16 cellular contexts compared by ENCODE assay signal in the genomic region with DNA sequence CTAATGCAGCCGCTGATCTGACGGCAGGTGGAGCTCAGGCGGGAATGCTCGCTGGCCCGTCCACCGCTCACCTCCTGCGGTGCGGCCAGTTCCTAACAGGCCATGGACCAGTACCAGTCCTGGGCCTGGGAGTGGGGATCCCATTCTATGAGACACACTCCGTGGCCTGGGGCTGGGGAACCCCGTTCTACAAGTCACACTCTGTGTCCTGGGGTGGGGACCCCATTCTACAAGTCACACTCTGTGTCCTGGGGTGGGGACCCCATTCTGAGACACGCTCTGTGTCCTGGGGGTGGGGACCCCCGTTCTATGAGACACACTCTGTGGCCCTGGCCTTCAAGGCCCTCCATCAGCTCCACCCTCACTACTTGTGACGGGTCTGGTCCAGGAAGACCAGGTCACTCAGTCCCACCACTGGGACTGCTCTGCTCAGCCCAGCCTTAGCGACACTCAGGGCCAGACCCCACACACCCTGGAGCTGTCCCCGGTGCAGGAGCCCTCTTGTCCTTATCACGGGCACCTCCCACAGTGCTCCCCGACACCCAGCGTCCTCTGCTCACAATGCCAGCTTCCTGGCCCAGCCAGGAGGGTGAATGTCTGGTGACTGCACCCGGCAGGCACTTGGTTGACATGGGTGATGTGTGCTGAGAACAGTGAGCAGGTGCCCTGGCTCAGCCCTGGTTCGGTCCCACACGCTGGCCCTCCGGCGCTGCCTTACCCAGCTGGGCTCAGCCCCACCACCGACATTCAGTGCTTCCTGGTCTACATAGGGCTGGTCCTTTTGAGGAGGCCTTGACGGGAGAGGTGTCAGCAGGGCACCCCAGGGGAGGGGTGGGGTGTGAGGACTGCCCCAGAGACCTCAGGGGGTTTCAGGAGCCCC.
A peak's percentile ranks its signal among the peaks of the same experiment; 100 is the strongest.
DNase-seq lines count a peak whose midpoint lies in the region; ATAC-seq and TF ChIP-seq lines count a peak whose summit lies in the region.
"Had no signal": no experiment of that assay in that cellular context is flagged by ENCODE, and none has a peak within 500 bp of the region (broad histone marks: within the 10 kb centered on the region; RNA-seq: fewer than 3 reads in every experiment).

No MANE protein-coding gene starts in this region.

- peaks cover 21% of the 10 kb centered on the region for H3K4me1 Mint-ChIP-seq in endodermal cell

- no peaks in the 10 kb centered on the region for H3K9me3 Mint-ChIP-seq in endodermal cell
- H3K9me3 Mint-ChIP-seq: brain; dendritic cell treated with granulocyte-macrophage colony-stimulating factor and Interleukin-4, amounts not matched to agents 40 ng/mL and 50 ng/mL, for 4 days had no signal

- CTCF ChIA-PET in SK-N-SH (lab: Yijun Ruan, JAX), result interaction anchor here (0.7 to 1.3 kb wide), 4 partner anchors 24 to 201 kb away, joined by 3 to 4 read pairs (median 3); no protein-coding TSS in a partner anchor

- POLR2A ChIA-PET in SK-N-SH (lab: Yijun Ruan, JAX), result no interaction called here

- WGBS in SK-N-SH (ENCODE audit: low lambda C conversion rate), result 93% methylated on average over 23 of the region's 25 CpGs
- WGBS in endodermal cell (ENCODE audit: insufficient coverage in 1 of 2, insufficient read length in 1 of 2), 2 experiments, result 94 to 97% methylated on average over 14 to 25 of the region's 25 CpGs

- H3F3A ChIP-seq in SK-N-SH (replicated peaks; ENCODE audit: insufficient read depth), result no peaks in the 10 kb centered on the region

- H3K9me3 ChIP-seq in SK-N-SH (no peaks in the 10 kb centered on the region), endodermal cell (ENCODE audit: control insufficient read depth, low read length) (no peaks in the 10 kb centered on the region)
- H3K9me3 ChIP-seq: upper lobe of left lung had no signal

- no peaks in the 10 kb centered on the region for H3K27me3 ChIP-seq in SK-N-SH (ENCODE audit: insufficient read depth)
- H3K27me3 ChIP-seq in endodermal cell (ENCODE audit: control insufficient read depth, insufficient read depth, low read length, poor library complexity, severe bottlenecking), result no peaks in the 10 kb centered on the region
- H3K27me3 ChIP-seq: upper lobe of left lung had no signal

- H4K20me1 ChIP-seq in SK-N-SH (ENCODE audit: insufficient read depth), result no peaks in the 10 kb centered on the region

- no peak for TF ChIP-seq RAD21 in SK-N-SH (IDR thresholded peaks at IDR 0.05; ENCODE audit: low read length)

- H3K27ac ChIP-seq in SK-N-SH (ENCODE audit: low read depth in 2 of 2, low read length in 1 of 2), result no peak overlapping the region
- no peak overlapping the region for H3K27ac ChIP-seq in endodermal cell (ENCODE audit: low read depth, low read length)
- H3K27ac ChIP-seq: 22Rv1, C4-2B, upper lobe of left lung had no signal

- no peak overlapping the region for H3K4me3 Mint-ChIP-seq in endodermal cell
- H3K4me3 Mint-ChIP-seq: activated naive CD8-positive, alpha-beta T cell; brain; dendritic cell treated with granulocyte-macrophage colony-stimulating factor and Interleukin-4, amounts not matched to agents 40 ng/mL and 50 ng/mL, for 4 days had no signal

- TF ChIP-seq CTCF in SK-N-SH (IDR thresholded peaks at IDR 0.05) (no peak), endodermal cell (conservative IDR thresholded peaks at IDR 0.05) (no peak)

- no peak for TF ChIP-seq EP300 in SK-N-SH (IDR thresholded peaks at IDR 0.05; ENCODE audit: borderline replicate concordance in 1 of 2, low read depth in 1 of 2, low read length in 1 of 2)

- no peaks in the 10 kb centered on the region for H3K9me2 ChIP-seq in SK-N-SH

- no peak overlapping the region for H3K27ac Mint-ChIP-seq in endodermal cell
- H3K27ac Mint-ChIP-seq: activated naive CD8-positive, alpha-beta T cell; dendritic cell treated with granulocyte-macrophage colony-stimulating factor and Interleukin-4, amounts not matched to agents 40 ng/mL and 50 ng/mL, for 4 days had no signal

- ATAC-seq in SK-N-SH treated with all-trans-retinoic acid at 6 μM for 48 hours (no peak), HG02870 (IDR thresholded peaks at IDR 0.05; ENCODE audit: unreplicated experiment) (no peak)
- ATAC-seq: stimulated activated naive CD8-positive, alpha-beta T cell treated with anti-CD3 and anti-CD28 coated beads, Interleukin-15, Interleukin-2, amounts not matched to agents 100 U/mL and 50 U/mL, for 24 hours had no signal

- H3K79me2 ChIP-seq in SK-N-SH (ENCODE audit: insufficient read depth), result no peaks in the 10 kb centered on the region

- peaks cover 7% of the 10 kb centered on the region for H3K27me3 Mint-ChIP-seq in endodermal cell (ENCODE audit: insufficient read depth)
- H3K27me3 Mint-ChIP-seq: activated naive CD8-positive, alpha-beta T cell; brain had no signal

- no peak overlapping the region for H3K4me2 ChIP-seq in SK-N-SH

- peaks cover 0 to 3% of the 10 kb centered on the region in 2 experiments; a peak in 2 of 4 replicates for H3K4me1 ChIP-seq in SK-N-SH (ENCODE audit: control insufficient read depth in 1 of 2, insufficient read depth in 2 of 2, low read depth in 1 of 2, low read length in 1 of 2)
- no peaks in the 10 kb centered on the region for H3K4me1 ChIP-seq in endodermal cell (ENCODE audit: control insufficient read depth, insufficient read depth, low read length)

- intact Hi-C loops in posterior vena cava (cut with DNase I), result no loop called here

- H3K4me3 ChIP-seq in SK-N-SH (ENCODE audit: low read depth in 2 of 2, low read length in 1 of 2) (no peak overlapping the region), endodermal cell (ENCODE audit: low read length) (no peak overlapping the region)
- H3K4me3 ChIP-seq: upper lobe of left lung had no signal

- H3K9ac ChIP-seq in SK-N-SH (no peak overlapping the region), endodermal cell (ENCODE audit: extremely low read depth, low read length, poor library complexity, severe bottlenecking) (no peak overlapping the region)

- H3K36me3 ChIP-seq in SK-N-SH (replicated peaks in 1 of 2; ENCODE audit: control insufficient read depth in 1 of 2, insufficient read depth in 2 of 2, low read length in 1 of 2), result peaks cover 0 to 79% of the 10 kb centered on the region in 2 experiments
- peaks cover 25% of the 10 kb centered on the region for H3K36me3 ChIP-seq in endodermal cell (ENCODE audit: control insufficient read depth, insufficient read depth, low read length)

- peaks cover 48% of the 10 kb centered on the region for H3K36me3 Mint-ChIP-seq in endodermal cell (ENCODE audit: low read depth)
- H3K36me3 Mint-ChIP-seq: activated naive CD8-positive, alpha-beta T cell had no signal

- H2AFZ ChIP-seq in SK-N-SH (ENCODE audit: low read depth), result no peak overlapping the region

- DNase-seq in SK-N-SH (peak; percentile 39), HuH-7 (ENCODE audit: low spot score) (peak; percentile 3), endodermal cell (peak; percentile 50), posterior vena cava (ENCODE audit: low spot score) (peak; percentile 67), COR-L47 (lab: John Stamatoyannopoulos, UW) (no peak), SW 1271 (lab: John Stamatoyannopoulos, UW) (no peak)
- DNase-seq: activated CD4-positive, alpha-beta T cell treated with anti-CD3 and anti-CD28 coated beads for 4 hours; stimulated activated naive CD8-positive, alpha-beta T cell treated with anti-CD3 and anti-CD28 coated beads, Interleukin-15, Interleukin-2, amounts not matched to agents 100 U/mL and 50 U/mL, for 24 hours had no signal

TF ChIP-seq in SK-N-SH, 30 proteins besides CTCF, POLR2A, EP300 and RAD21 (continues in another document):
- TF ChIP-seq NFIC (IDR thresholded peaks at IDR 0.05; ENCODE audit: borderline replicate concordance) (no peak), TEAD4 (IDR thresholded peaks at IDR 0.05; ENCODE audit: borderline replicate concordance, insufficient read depth) (no peak), TAF1 (IDR thresholded peaks at IDR 0.05; ENCODE audit: borderline replicate concordance, low read depth, low read length) (no peak), JUND (IDR thresholded peaks at IDR 0.05) (no peak), TCF12 (IDR thresholded peaks at IDR 0.05) (no peak), SIN3A (IDR thresholded peaks at IDR 0.05; ENCODE audit: borderline replicate concordance, low read depth, low read length) (no peak)
- TF ChIP-seq, protein P1, sequence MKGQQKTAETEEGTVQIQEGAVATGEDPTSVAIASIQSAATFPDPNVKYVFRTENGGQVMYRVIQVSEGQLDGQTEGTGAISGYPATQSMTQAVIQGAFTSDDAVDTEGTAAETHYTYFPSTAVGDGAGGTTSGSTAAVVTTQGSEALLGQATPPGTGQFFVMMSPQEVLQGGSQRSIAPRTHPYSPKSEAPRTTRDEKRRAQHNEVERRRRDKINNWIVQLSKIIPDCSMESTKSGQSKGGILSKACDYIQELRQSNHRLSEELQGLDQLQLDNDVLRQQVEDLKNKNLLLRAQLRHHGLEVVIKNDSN (IDR thresholded peaks at IDR 0.05; ENCODE audit: borderline replicate concordance, low read depth), result no peak

TF ChIP-seq in SK-N-SH treated with all-trans-retinoic acid at 6 μM for 48 hours, 23 proteins besides CTCF, POLR2A, EP300 and RAD21 (continues in another document):
- TF ChIP-seq, protein P2, sequence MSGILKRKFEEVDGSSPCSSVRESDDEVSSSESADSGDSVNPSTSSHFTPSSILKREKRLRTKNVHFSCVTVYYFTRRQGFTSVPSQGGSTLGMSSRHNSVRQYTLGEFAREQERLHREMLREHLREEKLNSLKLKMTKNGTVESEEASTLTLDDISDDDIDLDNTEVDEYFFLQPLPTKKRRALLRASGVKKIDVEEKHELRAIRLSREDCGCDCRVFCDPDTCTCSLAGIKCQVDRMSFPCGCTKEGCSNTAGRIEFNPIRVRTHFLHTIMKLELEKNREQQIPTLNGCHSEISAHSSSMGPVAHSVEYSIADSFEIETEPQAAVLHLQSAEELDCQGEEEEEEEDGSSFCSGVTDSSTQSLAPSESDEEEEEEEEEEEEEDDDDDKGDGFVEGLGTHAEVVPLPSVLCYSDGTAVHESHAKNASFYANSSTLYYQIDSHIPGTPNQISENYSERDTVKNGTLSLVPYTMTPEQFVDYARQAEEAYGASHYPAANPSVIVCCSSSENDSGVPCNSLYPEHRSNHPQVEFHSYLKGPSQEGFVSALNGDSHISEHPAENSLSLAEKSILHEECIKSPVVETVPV (CRISPR knock-in tag; IDR thresholded peaks at IDR 0.05), result no peak
- TF ChIP-seq CSDC2 (CRISPR knock-in tag; IDR thresholded peaks at IDR 0.05) (no peak), ARNTL (CRISPR knock-in tag; IDR thresholded peaks at IDR 0.05; ENCODE audit: borderline replicate concordance, low read depth) (no peak), SNAI2 (CRISPR knock-in tag; IDR thresholded peaks at IDR 0.05) (no peak)

Comparison
In these comparisons a context has a peak if more than half of its experiments do, and no peak if none do; other contexts are left out.
1. DNase-seq: peak in SK-N-SH (single experiment), HuH-7 (single experiment), endodermal cell (single experiment) and posterior vena cava (single experiment); none in COR-L47 (single experiment) and SW 1271 (0 of 2).